In genomic region chr1:41369531-41369930, GRCh38 we compare ENCODE assay signal across 1 cellular context.
TF ChIP-seq lines count a peak whose summit lies in the region.

No MANE protein-coding gene starts in this region.

TF ChIP-seq in H1, 55 proteins besides CTCF, POLR2A, EP300 and RAD21:
- no peak for TF ChIP-seq HDAC2 (IDR thresholded peaks at IDR 0.05; ENCODE audit: borderline replicate concordance in 1 of 2, low read depth in 2 of 2, low read length in 2 of 2)
- no peak for TF ChIP-seq CHD7 (IDR thresholded peaks at IDR 0.05; ENCODE audit: insufficient replicate concordance, low read length)
- no peak for TF ChIP-seq GTF2F1 (IDR thresholded peaks at IDR 0.05; ENCODE audit: borderline replicate concordance, low read depth, low read length)
- no peak for TF ChIP-seq CEBPB (IDR thresholded peaks at IDR 0.05; ENCODE audit: low read depth, low read length)
- TF ChIP-seq ASH2L (IDR thresholded peaks at IDR 0.05; ENCODE audit: low read length) = no peak
- no peak for TF ChIP-seq TEAD4 (IDR thresholded peaks at IDR 0.05; ENCODE audit: low read depth, low read length)
- TF ChIP-seq SUZ12 (IDR thresholded peaks at IDR 0.05; ENCODE audit: low read length) = no peak
- no peak for TF ChIP-seq GABPA (IDR thresholded peaks at IDR 0.05; ENCODE audit: borderline replicate concordance, insufficient read depth, low read length)
- no peak for TF ChIP-seq POU5F1 (IDR thresholded peaks at IDR 0.05; ENCODE audit: low read depth, low read length)
- no peak for TF ChIP-seq TAF1 (IDR thresholded peaks at IDR 0.05; ENCODE audit: low read depth, low read length)
- TF ChIP-seq CHD1 (IDR thresholded peaks at IDR 0.05; ENCODE audit: low read depth, low read length) = no peak
- no peak for TF ChIP-seq CTBP2 (IDR thresholded peaks at IDR 0.05; ENCODE audit: borderline replicate concordance, insufficient read depth, insufficient read length, low read length)
- no peak for TF ChIP-seq HDAC6 (IDR thresholded peaks at IDR 0.05; ENCODE audit: low read depth, low read length)
- TF ChIP-seq ZNF274 (IDR thresholded peaks at IDR 0.05; ENCODE audit: borderline replicate concordance, extremely low read depth, low read length) = no peak
- TF ChIP-seq FOSL1 (IDR thresholded peaks at IDR 0.05; ENCODE audit: insufficient read depth, low read depth, low read length) = no peak
